Comparison of ENCODE assay signal across 26 cellular contexts in genomic region chr6:17728551-17729222, GRCh38.
"Had no signal": no experiment of that assay in that cellular context is flagged by ENCODE, and none has a peak within 500 bp of the region (broad histone marks: within the 10 kb centered on the region; RNA-seq: fewer than 3 reads in every experiment).

No MANE protein-coding gene starts in this region.

- H3K4me3 Mint-ChIP-seq: immature natural killer cell; naive thymus-derived CD8-positive, alpha-beta T cell; nephron; neural crest cell; stimulated activated naive B cell treated with anti-CD40 and anti-IgM and Interleukin-4, amounts not matched to agents 10 μg/mL and 1 μg/mL and 100 μg/mL, for 72 hours; stimulated activated naive CD8-positive, alpha-beta T cell treated with anti-CD3 and anti-CD28 coated beads, Interleukin-15, Interleukin-2, amounts not matched to agents 100 ng/mL and 50 ng/mL, for 24 hours had no signal

- H3K4me1 ChIP-seq: left lung, thyroid gland, upper lobe of left lung had no signal

- H3K9me3 Mint-ChIP-seq: immature natural killer cell; naive thymus-derived CD8-positive, alpha-beta T cell; neural crest cell had no signal

- H3K27me3 ChIP-seq: left lung, neutrophil, ovary, right atrium auricular region, thyroid gland, transverse colon, upper lobe of left lung had no signal

- H3K4me1 Mint-ChIP-seq: immature natural killer cell; naive thymus-derived CD8-positive, alpha-beta T cell; stimulated activated naive B cell treated with anti-CD40 and anti-IgM and Interleukin-4, amounts not matched to agents 10 μg/mL and 1 μg/mL and 100 μg/mL, for 72 hours had no signal

- H3K27ac ChIP-seq: left lung, lower lobe of right lung, neutrophil, ovary, right atrium auricular region, skin epidermis, thyroid gland, transverse colon, upper lobe of left lung had no signal

- H3K36me3 ChIP-seq: left lung, lower lobe of right lung, neutrophil, ovary, right atrium auricular region, thyroid gland, transverse colon, upper lobe of left lung had no signal

- ATAC-seq: left colon; left lung; lower lobe of right lung; naive thymus-derived CD8-positive, alpha-beta T cell; sciatic nerve; stimulated activated naive B cell treated with anti-CD40 and anti-IgM and Interleukin-4, amounts not matched to agents 10 μg/mL and 1 μg/mL and 100 μg/mL, for 72 hours had no signal

- H3K9me3 ChIP-seq: left lung, lower lobe of right lung, neutrophil, ovary, right atrium auricular region, thyroid gland, transverse colon, upper lobe of left lung had no signal

- DNase-seq: immature natural killer cell; kidney; left colon; left lung; lower lobe of right lung; mesenchymal stem cell; naive thymus-derived CD8-positive, alpha-beta T cell; occipital lobe; ovary; stimulated activated CD4-positive, alpha-beta T cell treated with anti-CD3 and anti-CD28 coated beads, Interleukin-12 subunit alpha, Interleukin-12 subunit beta, amount 100 ng/mL, for 4 hours; stimulated activated CD4-positive, alpha-beta T cell treated with anti-CD3 and anti-CD28 coated beads, Interleukin-15, amount 100 ng/mL, for 24 hours; stimulated activated CD4-positive, alpha-beta T cell treated with anti-CD3 and anti-CD28 coated beads, Interleukin-2, amount 100 ng/mL, for 24 hours; stimulated activated CD4-positive, alpha-beta T cell treated with anti-CD3 and anti-CD28 coated beads, Interleukin-4, amount 100 ng/mL, for 1 hour; stimulated activated naive B cell treated with anti-CD40 and anti-IgM and Interleukin-4, amounts not matched to agents 10 μg/mL and 1 μg/mL and 100 μg/mL, for 72 hours; substantia nigra; thyroid gland; transverse colon had no signal

- H3K27me3 Mint-ChIP-seq: progenitor cell of endocrine pancreas; stimulated activated naive B cell treated with anti-CD40 and anti-IgM and Interleukin-4, amounts not matched to agents 10 μg/mL and 1 μg/mL and 100 μg/mL, for 72 hours; stimulated activated naive CD8-positive, alpha-beta T cell treated with anti-CD3 and anti-CD28 coated beads, Interleukin-15, Interleukin-2, amounts not matched to agents 100 ng/mL and 50 ng/mL, for 24 hours had no signal

- H3K27ac Mint-ChIP-seq: immature natural killer cell; naive thymus-derived CD8-positive, alpha-beta T cell; nephron; progenitor cell of endocrine pancreas; stimulated activated naive B cell treated with anti-CD40 and anti-IgM and Interleukin-4, amounts not matched to agents 10 μg/mL and 1 μg/mL and 100 μg/mL, for 72 hours; stimulated activated naive CD8-positive, alpha-beta T cell treated with anti-CD3 and anti-CD28 coated beads, Interleukin-15, Interleukin-2, amounts not matched to agents 100 ng/mL and 50 ng/mL, for 24 hours had no signal

- H3K4me3 ChIP-seq: left lung, lower lobe of right lung, ovary, right atrium auricular region, skin epidermis, thyroid gland, transverse colon, upper lobe of left lung had no signal
